Comparison of ENCODE assay signal across 22 cellular contexts in genomic region chrX:129065895-129066294, GRCh38.
DNase-seq lines count a peak whose midpoint lies in the region; ATAC-seq, FAIRE-seq and TF ChIP-seq lines count a peak whose summit lies in the region.
"Had no signal": no experiment of that assay in that cellular context is flagged by ENCODE, and none has a peak within 500 bp of the region (broad histone marks: within the 10 kb centered on the region; RNA-seq: fewer than 3 reads in every experiment).

No MANE protein-coding gene starts in this region.

- no peaks in the 10 kb centered on the region for H3K27me3 ChIP-seq in pancreas

- no peaks in the 10 kb centered on the region for H3K36me3 ChIP-seq in pancreas
- H3K36me3 ChIP-seq: BLaER1 treated with 17β-estradiol and CSF1 and Interleukin-3, amounts not matched to agents 10 nM and 100 nM had no signal

- TF ChIP-seq CTCF in pancreas (IDR thresholded peaks at IDR 0.05): no peak

- no peaks in the 10 kb centered on the region for H3K9me3 ChIP-seq in pancreas
- H3K9me3 ChIP-seq: A549, Caco-2 had no signal

- ATAC-seq in pancreas: no peak
- no peak for ATAC-seq in stimulated activated naive CD8-positive, alpha-beta T cell treated with anti-CD3 and anti-CD28 coated beads, Interleukin-15, Interleukin-2, amounts not matched to agents 100 U/mL and 50 U/mL, for 24 hours
- ATAC-seq: A549; CD8-positive, alpha-beta T cell; GM12878 had no signal

- 86 to 91% methylated on average over 1 of the region's 1 CpG for WGBS in pancreas, 2 donors

- H3K27ac ChIP-seq in pancreas: no peak overlapping the region
- H3K27ac ChIP-seq: 22Rv1; A549; BLaER1 treated with 17β-estradiol and CSF1 and Interleukin-3, amounts not matched to agents 10 nM and 100 nM; C4-2B had no signal

- intact Hi-C loops in pancreas (cut with DNase I): no loop called here

- H3K4me3 ChIP-seq in pancreas: no peak overlapping the region
- H3K4me3 ChIP-seq: A549; BLaER1 treated with 17β-estradiol and CSF1 and Interleukin-3, amounts not matched to agents 10 nM and 100 nM; GM12878 had no signal

- no peaks in the 10 kb centered on the region for H3K4me1 ChIP-seq in pancreas
- H3K4me1 ChIP-seq: A549; BLaER1 treated with 17β-estradiol and CSF1 and Interleukin-3, amounts not matched to agents 10 nM and 100 nM; Caco-2 had no signal

- no peak for DNase-seq in frontal cortex (ENCODE audit: low spot score in 2 of 2)
- no peak for DNase-seq in pancreas
- DNase-seq in stimulated activated naive CD8-positive, alpha-beta T cell treated with anti-CD3 and anti-CD28 coated beads, Interleukin-15, Interleukin-2, amounts not matched to agents 100 U/mL and 50 U/mL, for 24 hours: no peak
- DNase-seq in foreskin melanocyte: no peak
- no peak for DNase-seq in central memory CD4-positive, alpha-beta T cell
- DNase-seq: AML-193; Caco-2; Calu3; CD4-positive, alpha-beta T cell; CD8-positive, alpha-beta T cell; DMS79 treated with DMSO at 0.1 percent for 48 hours; GDM1 had no signal

- peak; percentile 98 for FAIRE-seq in G401.6 (lab: Jason Lieb, UNC)
- FAIRE-seq in colon (lab: Jason Lieb, UNC): peak; percentile 99
- peak; percentile 99 for FAIRE-seq in frontal cortex (lab: Jason Lieb, UNC)
- FAIRE-seq in pancreas (lab: Jason Lieb, UNC): peak; percentile 99
- FAIRE-seq: D721Med, GM12878, GM12892, GM18507 had no signal
